18 cellular contexts compared by ENCODE assay signal in genomic region chr1:31734582-31735107, GRCh38. TPM values are rescaled to one million over a fixed set of nuclear protein-coding genes. Genes with fewer than 3 reads are reported as not detected.
DNase-seq lines count a peak whose midpoint lies in the region; ATAC-seq, FAIRE-seq and TF ChIP-seq lines count a peak whose summit lies in the region.
"Had no signal": no experiment of that assay in that cellular context is flagged by ENCODE, and none has a peak within 500 bp of the region (broad histone marks: within the 10 kb centered on the region; RNA-seq: fewer than 3 reads in every experiment).

No MANE protein-coding gene starts in this region.

- CTCF ChIA-PET in HEK293 (lab: Yijun Ruan, JAX), result interaction anchor here (0.6 to 1.6 kb wide), 3 partner anchors 11 to 27 kb away, joined by 3 to 13 read pairs (median 4); no protein-coding TSS in a partner anchor

- H3K9me3 Mint-ChIP-seq in brain, result no peaks in the 10 kb centered on the region
- H3K9me3 Mint-ChIP-seq: CD4-positive, alpha-beta memory T cell had no signal

- no peak overlapping the region for H3K9ac ChIP-seq in BLaER1

- FAIRE-seq in D721Med (lab: Jason Lieb, UNC), result no peak
- FAIRE-seq: GM12878, H1, HepG2 had no signal

- no peak for ATAC-seq in GM19395 (IDR thresholded peaks at IDR 0.05; ENCODE audit: unreplicated experiment)
- ATAC-seq: GM12878, HepG2, Panc1 had no signal

- H3K9me3 ChIP-seq in BLaER1 (no peaks in the 10 kb centered on the region), HEK293 (ENCODE audit: control insufficient read depth, insufficient read depth, low read depth, low read length) (no peaks in the 10 kb centered on the region), osteoblast (ENCODE audit: low read depth, low read length) (no peaks in the 10 kb centered on the region)

- H3K36me3 ChIP-seq in BLaER1, result peaks cover 62% of the 10 kb centered on the region; the same call in 1 of the 2 replicates
- H3K36me3 ChIP-seq in HEK293 (ENCODE audit: control insufficient read depth in 2 of 2, insufficient read depth in 1 of 2, low read length in 2 of 2), result peaks cover 0 to 70% of the 10 kb centered on the region in 2 experiments; a peak in 1 of 3 replicates
- H3K36me3 ChIP-seq in osteoblast (ENCODE audit: insufficient read depth, low read length), result peaks cover 4% of the 10 kb centered on the region

- peak overlapping the region; percentile 17 to 92 (median 90) for H3K27ac Mint-ChIP-seq in brain
- H3K27ac Mint-ChIP-seq: B cell had no signal

- no peak overlapping the region for H2AFZ ChIP-seq in osteoblast (ENCODE audit: low read length)

- no peak overlapping the region for H3K27ac ChIP-seq in BLaER1
- no peak overlapping the region for H3K27ac ChIP-seq in HEK293 (ENCODE audit: extremely low read depth, low read depth, low read length)
- no peak overlapping the region for H3K27ac ChIP-seq in osteoblast (ENCODE audit: low read depth, low read length)
- H3K27ac ChIP-seq: SK-N-MC had no signal

- no peak overlapping the region for H3K4me3 Mint-ChIP-seq in brain
- H3K4me3 Mint-ChIP-seq: B cell; CD4-positive, alpha-beta memory T cell had no signal

- peaks cover 18% of the 10 kb centered on the region for H3K4me1 Mint-ChIP-seq in brain

- H4K20me1 ChIP-seq in BLaER1, result no peaks in the 10 kb centered on the region
- no peaks in the 10 kb centered on the region for H4K20me1 ChIP-seq in osteoblast (ENCODE audit: insufficient read depth, low read length)

- POLR2A ChIA-PET in HEK293 (lab: Yijun Ruan, JAX), result no interaction called here

- H3K27me3 ChIP-seq in BLaER1 (no peaks in the 10 kb centered on the region), osteoblast (ENCODE audit: insufficient read depth, low read length) (no peaks in the 10 kb centered on the region)

- H3K4me3 ChIP-seq in BLaER1, result no peak overlapping the region
- H3K4me3 ChIP-seq in HEK293 (ENCODE audit: low read depth, low read length), result no peak overlapping the region
- no peak overlapping the region for H3K4me3 ChIP-seq in osteoblast (ENCODE audit: insufficient read depth, low read length)
- H3K4me3 ChIP-seq: GM12878, SK-N-MC had no signal

- peaks cover 3% of the 10 kb centered on the region for H3K27me3 Mint-ChIP-seq in brain
- H3K27me3 Mint-ChIP-seq: CD4-positive, alpha-beta memory T cell had no signal

- no peaks in the 10 kb centered on the region for H3K79me2 ChIP-seq in osteoblast (ENCODE audit: insufficient read depth, low read length)

- H3K4me2 ChIP-seq in BLaER1 (0 out of 2 replicates have a peak overlapping the region, but pooled peaks have one; percentile 70), osteoblast (ENCODE audit: insufficient read depth, low read length) (no peak overlapping the region)

- H3K4me1 ChIP-seq in BLaER1, result peaks cover 53% of the 10 kb centered on the region
- H3K4me1 ChIP-seq in HEK293 (ENCODE audit: control insufficient read depth, insufficient read depth, low read length), result no peaks in the 10 kb centered on the region
- H3K4me1 ChIP-seq in osteoblast (ENCODE audit: insufficient read depth, low read length), result peaks cover 5% of the 10 kb centered on the region

- DNase-seq in osteoblast (ENCODE audit: insufficient read length, low spot score, missing footprints) (peak; percentile 99), COLO668 (lab: John Stamatoyannopoulos, UW; ENCODE audit: unreplicated experiment) (no peak), D721Med (ENCODE audit: insufficient read length, low spot score) (no peak)
- DNase-seq: CD4-positive, alpha-beta memory T cell; GDM1; NCI-H2227 treated with DMSO at 0.1 percent for 48 hours; NCI-H524 treated with DMSO at 0.1 percent for 48 hours; Right ventricle myocardium superior had no signal

- H3K36me3 Mint-ChIP-seq in brain, result peaks cover 22% of the 10 kb centered on the region
- H3K36me3 Mint-ChIP-seq: CD4-positive, alpha-beta memory T cell had no signal

- no peak for TF ChIP-seq CTCF in HEK293 (tag by site-specific recombination; IDR thresholded peaks at IDR 0.05)
- TF ChIP-seq CTCF in brain (conservative IDR thresholded peaks at IDR 0.05), result no peak
- no peak for TF ChIP-seq CTCF in osteoblast (IDR thresholded peaks at IDR 0.05; ENCODE audit: extremely low read depth, low read depth, low read length)
- no peak for TF ChIP-seq CTCF in D721Med (IDR thresholded peaks at IDR 0.05; ENCODE audit: insufficient read depth, missing control alignments)

TF ChIP-seq in HEK293, 187 proteins besides CTCF, POLR2A, EP300 and RAD21:
- no peak for TF ChIP-seq ZNF354C (tag by site-specific recombination; IDR thresholded peaks at IDR 0.05; ENCODE audit: borderline replicate concordance, low read depth)
- no peak for TF ChIP-seq ZNF596 (tag by site-specific recombination; IDR thresholded peaks at IDR 0.05)
- no peak for TF ChIP-seq AEBP2 (tag by site-specific recombination; IDR thresholded peaks at IDR 0.05; ENCODE audit: borderline replicate concordance)
- TF ChIP-seq ZNF16 (tag by site-specific recombination; IDR thresholded peaks at IDR 0.05; ENCODE audit: low read depth), result no peak
- TF ChIP-seq ZNF529 (tag by site-specific recombination; IDR thresholded peaks at IDR 0.05; ENCODE audit: insufficient replicate concordance), result no peak
- TF ChIP-seq ZNF707 (tag by site-specific recombination; IDR thresholded peaks at IDR 0.05), result no peak
- no peak for TF ChIP-seq GLIS2 (tag by site-specific recombination; IDR thresholded peaks at IDR 0.05)
- TF ChIP-seq ZIC2 (tag by site-specific recombination; IDR thresholded peaks at IDR 0.05), result no peak
- TF ChIP-seq EGR2 (tag by site-specific recombination; IDR thresholded peaks at IDR 0.05; ENCODE audit: low read depth), result peak; percentile 70
- TF ChIP-seq ZNF670 (tag by site-specific recombination; IDR thresholded peaks at IDR 0.05; ENCODE audit: low read depth), result no peak
- TF ChIP-seq ZNF558 (tag by site-specific recombination; IDR thresholded peaks at IDR 0.05), result no peak
- TF ChIP-seq ZFHX2 (tag by site-specific recombination; conservative IDR thresholded peaks at IDR 0.05), result peak; percentile 36
- no peak for TF ChIP-seq SP2 (tag by site-specific recombination; IDR thresholded peaks at IDR 0.05)
TF ChIP-seq in HEK293: peak in this region for 2.

RNA-seq across cellular contexts. Expression of gene ADGRB2, which starts 29.5 kb away (rescaled TPM):
- polyA plus RNA-seq in brain (ENCODE audit: insufficient read depth, low read depth, low replicate concordance), result 67.9 TPM
- 5.8 and 7.4 TPM in 2 replicates for total RNA-seq in osteoblast

RNA-seq across cellular contexts. Expression of gene COL16A1, which starts 30.8 kb away (rescaled TPM):
- polyA plus RNA-seq in brain (ENCODE audit: insufficient read depth, low read depth, low replicate concordance), result 4.9 TPM
- 158 and 197 TPM in 2 replicates for total RNA-seq in osteoblast
- total RNA-seq: B cell; CD4-positive, alpha-beta memory T cell had no signal
- polyA plus RNA-seq: CD4-positive, alpha-beta memory T cell had no signal
